Comparison of ENCODE assay signal across 25 cellular contexts in the genomic region with DNA sequence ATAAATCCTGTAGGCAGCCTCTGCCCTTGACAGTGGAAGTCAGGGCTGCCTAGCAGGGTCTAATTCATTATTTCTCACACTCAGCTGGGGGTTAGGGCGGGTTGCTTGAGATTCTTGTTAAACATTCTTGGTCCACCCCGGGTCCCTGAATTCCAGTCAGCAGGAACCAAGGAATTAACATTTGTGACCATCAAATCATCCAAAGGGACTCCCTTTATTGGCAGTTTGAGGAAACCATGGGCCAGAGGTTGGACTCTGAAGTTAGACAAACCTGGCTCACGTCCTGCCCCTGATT.
DNase-seq lines count a peak whose midpoint lies in the region; ATAC-seq and TF ChIP-seq lines count a peak whose summit lies in the region.
"Had no signal": no experiment of that assay in that cellular context is flagged by ENCODE, and none has a peak within 500 bp of the region (broad histone marks: within the 10 kb centered on the region; RNA-seq: fewer than 3 reads in every experiment).

No MANE protein-coding gene starts in this region.

- peak overlapping the region; percentile 53 for H3K4ac ChIP-seq in trophoblast cell (ENCODE audit: low read depth, low read length)

- TF ChIP-seq CTCF in PC-3 (conservative IDR thresholded peaks at IDR 0.05; ENCODE audit: low read depth, low read length) = no peak
- no peak for TF ChIP-seq CTCF in endodermal cell (conservative IDR thresholded peaks at IDR 0.05)
- no peak for TF ChIP-seq CTCF in HFFc6 (IDR thresholded peaks at IDR 0.05)

- POLR2A ChIA-PET in PC-3 (lab: Charles Lee; ENCODE audit: unreplicated experiment) = no interaction called here

- peak overlapping the region; percentile 52 for H4K91ac ChIP-seq in trophoblast cell (ENCODE audit: low read depth, low read length)

- H3K27ac ChIP-seq in PC-3 (ENCODE audit: low read length) (peak overlapping the region; percentile 92), endodermal cell (ENCODE audit: low read depth, low read length) (no peak overlapping the region), trophoblast cell (ENCODE audit: low read depth, low read length) (no peak overlapping the region)
- H3K27ac ChIP-seq: A549, C4-2B had no signal

- H3K27me3 Mint-ChIP-seq in endodermal cell (ENCODE audit: insufficient read depth) (peaks cover 10% of the 10 kb centered on the region), HFFc6 (ENCODE audit: insufficient read depth) (peaks cover 2% of the 10 kb centered on the region)
- no peaks in the 10 kb centered on the region for H3K27me3 Mint-ChIP-seq in activated naive CD8-positive, alpha-beta T cell treated with anti-CD3 and anti-CD28 coated beads, Interleukin-2, amount 50 U/mL, for 24 hours
- H3K27me3 Mint-ChIP-seq: B cell; CD8-positive, alpha-beta memory T cell had no signal

- intact Hi-C loops in PC-3 (cut with micrococcal nuclease) = no loop called here

- CTCF ChIA-PET in PC-3 (lab: Charles Lee) = no interaction called here

- H2AK5ac ChIP-seq in trophoblast cell (ENCODE audit: low read length) = peak overlapping the region; percentile 82

- peak overlapping the region; percentile 5 for H2BK12ac ChIP-seq in trophoblast cell (ENCODE audit: low read length)

- ATAC-seq in PC-3 = no peak
- no peak for ATAC-seq in activated naive CD8-positive, alpha-beta T cell treated with anti-CD3 and anti-CD28 coated beads, Interleukin-2, amount 50 U/mL, for 24 hours
- ATAC-seq: A549, Right ventricle myocardium inferior had no signal

- H3K4me1 Mint-ChIP-seq in endodermal cell = peaks cover 64% of the 10 kb centered on the region
- peaks cover 4% of the 10 kb centered on the region for H3K4me1 Mint-ChIP-seq in activated naive CD8-positive, alpha-beta T cell treated with anti-CD3 and anti-CD28 coated beads, Interleukin-2, amount 50 U/mL, for 24 hours
- H3K4me1 Mint-ChIP-seq in HFFc6 (ENCODE audit: low read depth) = peaks cover 56% of the 10 kb centered on the region
- H3K4me1 Mint-ChIP-seq: B cell had no signal

- H3K27me3 ChIP-seq in PC-3 (ENCODE audit: low read length) = no peaks in the 10 kb centered on the region
- no peaks in the 10 kb centered on the region for H3K27me3 ChIP-seq in endodermal cell (ENCODE audit: control insufficient read depth, insufficient read depth, low read length, poor library complexity, severe bottlenecking)
- H3K27me3 ChIP-seq in trophoblast cell (ENCODE audit: insufficient read depth, low read length) = no peaks in the 10 kb centered on the region
- H3K27me3 ChIP-seq: MG63, SJSA1 had no signal

- peak overlapping the region; percentile 80 for H2BK5ac ChIP-seq in trophoblast cell (ENCODE audit: low read depth, low read length, poor library complexity)

- peaks cover 68% of the 10 kb centered on the region for H3K79me1 ChIP-seq in trophoblast cell (ENCODE audit: low read length)

- peaks cover 22% of the 10 kb centered on the region for H3K4me1 ChIP-seq in PC-3 (ENCODE audit: insufficient read depth, low read length)
- H3K4me1 ChIP-seq in endodermal cell (ENCODE audit: control insufficient read depth, insufficient read depth, low read length) = peaks cover 40% of the 10 kb centered on the region
- H3K4me1 ChIP-seq in trophoblast cell (ENCODE audit: control insufficient read depth in 1 of 2, insufficient read depth in 2 of 2, low read length in 2 of 2) = peaks cover 50 to 58% of the 10 kb centered on the region in 2 experiments
- H3K4me1 ChIP-seq: A549 had no signal

- H3K4me2 ChIP-seq in PC-3 (ENCODE audit: low read length) = no peak overlapping the region
- no peak overlapping the region for H3K4me2 ChIP-seq in trophoblast cell (ENCODE audit: low read length)
- H3K4me2 ChIP-seq: A549 had no signal

- no peak overlapping the region for H3K23ac ChIP-seq in trophoblast cell (ENCODE audit: low read length)

- no peaks in the 10 kb centered on the region for H3K9me3 ChIP-seq in PC-3 (ENCODE audit: low read length)
- H3K9me3 ChIP-seq in endodermal cell (ENCODE audit: control insufficient read depth, low read length) = no peaks in the 10 kb centered on the region
- H3K9me3 ChIP-seq in trophoblast cell (ENCODE audit: insufficient read depth, low read depth, low read length) = peaks cover 4% of the 10 kb centered on the region
- H3K9me3 ChIP-seq: A549, HAP-1, MG63, SJSA1 had no signal

- H3K4me3 Mint-ChIP-seq in endodermal cell (no peak overlapping the region), HFFc6 (no peak overlapping the region)
- H3K4me3 Mint-ChIP-seq in activated naive CD8-positive, alpha-beta T cell treated with anti-CD3 and anti-CD28 coated beads, Interleukin-2, amount 50 U/mL, for 24 hours = no peak overlapping the region
- H3K4me3 Mint-ChIP-seq: B cell; CD8-positive, alpha-beta memory T cell had no signal

- H3K9ac ChIP-seq in PC-3 (ENCODE audit: low read length) (no peak overlapping the region), endodermal cell (ENCODE audit: extremely low read depth, low read length, poor library complexity, severe bottlenecking) (no peak overlapping the region), trophoblast cell (ENCODE audit: low read length) (no peak overlapping the region)

- H4K20me1 ChIP-seq in PC-3 (ENCODE audit: low read length) = no peaks in the 10 kb centered on the region

- no TSS peak for BruUV-seq in PC-3 (replicated peaks; lab: Mats Ljungman, UMichigan)

- DNase-seq in PC-3 (no peak), endodermal cell (peak; percentile 61), trophoblast cell (no peak), HFFc6 (no peak), NCI-H2029 treated with DMSO at 0.1 percent for 48 hours (lab: John Stamatoyannopoulos, UW) (no peak)
- no peak for DNase-seq in activated naive CD8-positive, alpha-beta T cell treated with anti-CD3 and anti-CD28 coated beads, Interleukin-2, amount 50 U/mL, for 24 hours
- DNase-seq in activated CD8-positive, alpha-beta memory T cell treated with anti-CD3 and anti-CD28 coated beads for 24 hours = no peak
- DNase-seq: CD8-positive, alpha-beta memory T cell; DMS 273 treated with DMSO at 0.1 percent for 48 hours; DMS79; GF-D8; KG1; MG63; NCI-H1105 treated with DMSO at 0.1 percent for 48 hours; NCI-H146; NCI-H1930; NCI-H446; NCI-H524 treated with DMSO at 0.1 percent for 48 hours; NCI-H774 had no signal

- H3F3A ChIP-seq in PC-3 (ENCODE audit: low read length, unreplicated experiment) = no peaks in the 10 kb centered on the region

- no peak overlapping the region for H2AFZ ChIP-seq in PC-3 (ENCODE audit: low read length)
- H2AFZ ChIP-seq in trophoblast cell (ENCODE audit: insufficient read depth, low read length, poor library complexity) = no peak overlapping the region

- 78 to 79% methylated on average over 3 of the region's 3 CpGs for WGBS in endodermal cell (ENCODE audit: insufficient coverage in 1 of 2, insufficient read length in 1 of 2), 2 experiments
- WGBS in trophoblast cell (ENCODE audit: extremely low coverage, insufficient coverage, insufficient read length) = no CpG with 5 or more reads among the region's 3 CpGs

- H3K36me3 ChIP-seq in PC-3 (ENCODE audit: low read depth, low read length) (no peaks in the 10 kb centered on the region), endodermal cell (ENCODE audit: control insufficient read depth, insufficient read depth, low read length) (no peaks in the 10 kb centered on the region), trophoblast cell (ENCODE audit: control insufficient read depth in 1 of 2, insufficient read depth in 2 of 2, low read length in 2 of 2) (no peaks in the 10 kb centered on the region)
- H3K36me3 ChIP-seq: HAP-1, MG63, SJSA1 had no signal

- no peaks in the 10 kb centered on the region for H3K9me3 Mint-ChIP-seq in endodermal cell
- H3K9me3 Mint-ChIP-seq in activated naive CD8-positive, alpha-beta T cell treated with anti-CD3 and anti-CD28 coated beads, Interleukin-2, amount 50 U/mL, for 24 hours = no peaks in the 10 kb centered on the region
- no peaks in the 10 kb centered on the region for H3K9me3 Mint-ChIP-seq in HFFc6
- H3K9me3 Mint-ChIP-seq: CD8-positive, alpha-beta memory T cell had no signal

- H3K27ac Mint-ChIP-seq in endodermal cell = no peak overlapping the region
- H3K27ac Mint-ChIP-seq in activated naive CD8-positive, alpha-beta T cell treated with anti-CD3 and anti-CD28 coated beads, Interleukin-2, amount 50 U/mL, for 24 hours = no peak overlapping the region
- H3K27ac Mint-ChIP-seq in HFFc6 = no peak overlapping the region
- H3K27ac Mint-ChIP-seq: B cell had no signal

- peak overlapping the region; percentile 2 for H3K14ac ChIP-seq in trophoblast cell (ENCODE audit: low read length)

- no peaks in the 10 kb centered on the region for H3K79me2 ChIP-seq in PC-3 (ENCODE audit: low read length)
- H3K79me2 ChIP-seq in trophoblast cell (ENCODE audit: control insufficient read depth, insufficient read depth, low read length, poor library complexity) = peaks cover 11% of the 10 kb centered on the region

- H3K36me3 Mint-ChIP-seq in endodermal cell (ENCODE audit: low read depth) = no peaks in the 10 kb centered on the region
- peaks cover 3% of the 10 kb centered on the region for H3K36me3 Mint-ChIP-seq in activated naive CD8-positive, alpha-beta T cell treated with anti-CD3 and anti-CD28 coated beads, Interleukin-2, amount 50 U/mL, for 24 hours (ENCODE audit: low read depth)
- no peaks in the 10 kb centered on the region for H3K36me3 Mint-ChIP-seq in HFFc6 (ENCODE audit: low read depth)

- H3K4me3 ChIP-seq in PC-3 (ENCODE audit: low read length) = no peak overlapping the region
- H3K4me3 ChIP-seq in endodermal cell (ENCODE audit: low read length) = no peak overlapping the region
- H3K4me3 ChIP-seq in trophoblast cell (ENCODE audit: low read depth, low read length) = no peak overlapping the region
- H3K4me3 ChIP-seq: A549, HAP-1, MG63, SJSA1 had no signal

- H2BK120ac ChIP-seq in trophoblast cell (ENCODE audit: insufficient read depth, low read length, poor library complexity) = peak overlapping the region; percentile 16

- peak overlapping the region; percentile 39 for H4K8ac ChIP-seq in trophoblast cell (ENCODE audit: low read depth, low read length)

- no peaks in the 10 kb centered on the region for H3K9me2 ChIP-seq in PC-3 (replicated peaks; ENCODE audit: low read length)

- H3K18ac ChIP-seq in trophoblast cell (ENCODE audit: low read length) = peak overlapping the region; percentile 53

- H4K12ac ChIP-seq in trophoblast cell (ENCODE audit: low read depth, low read length) = no peak overlapping the region
